In genomic region chrX:149497054-149497453, GRCh38 we compare ENCODE assay signal across 1 cellular context.
TF ChIP-seq lines count a peak whose summit lies in the region.

No MANE protein-coding gene starts in this region.

TF ChIP-seq in HepG2, 621 proteins besides CTCF, POLR2A, EP300 and RAD21:
- TF ChIP-seq ZNF766 (CRISPR knock-in tag; IDR thresholded peaks at IDR 0.05; ENCODE audit: borderline replicate concordance) (no peak), NR2F2 (IDR thresholded peaks at IDR 0.05; ENCODE audit: borderline replicate concordance, low read depth) (no peak), ARID3A (IDR thresholded peaks at IDR 0.05; ENCODE audit: low read depth, low read length) (no peak), MBD4 (IDR thresholded peaks at IDR 0.05; ENCODE audit: borderline replicate concordance, low read length) (no peak), ZNF362 (CRISPR knock-in tag; IDR thresholded peaks at IDR 0.05; ENCODE audit: borderline replicate concordance) (no peak), TRIM22 (IDR thresholded peaks at IDR 0.05) (no peak), RBM22 (optimal IDR thresholded peaks at IDR 0.05; ENCODE audit: low read length) (no peak), DDIT3 (CRISPR knock-in tag; IDR thresholded peaks at IDR 0.05) (no peak), ZNF430 (CRISPR knock-in tag; IDR thresholded peaks at IDR 0.05) (no peak), GTF3A (CRISPR knock-in tag; conservative IDR thresholded peaks at IDR 0.05) (no peak), ZFP62 (CRISPR knock-in tag; IDR thresholded peaks at IDR 0.05) (no peak), PREB (CRISPR knock-in tag; IDR thresholded peaks at IDR 0.05) (no peak), ZNF136 (CRISPR knock-in tag; IDR thresholded peaks at IDR 0.05; ENCODE audit: low read depth) (no peak), GABPB1 (CRISPR knock-in tag; IDR thresholded peaks at IDR 0.05) (no peak), ZFAT (CRISPR knock-in tag; conservative IDR thresholded peaks at IDR 0.05) (no peak), BORCS8-MEF2B (CRISPR knock-in tag; IDR thresholded peaks at IDR 0.05) (no peak), HDAC2 (CRISPR knock-in tag; IDR thresholded peaks at IDR 0.05) (no peak), ZNF557 (CRISPR knock-in tag; IDR thresholded peaks at IDR 0.05) (no peak)
